ENCODE assay signal across 1 cellular context in the genomic region with DNA sequence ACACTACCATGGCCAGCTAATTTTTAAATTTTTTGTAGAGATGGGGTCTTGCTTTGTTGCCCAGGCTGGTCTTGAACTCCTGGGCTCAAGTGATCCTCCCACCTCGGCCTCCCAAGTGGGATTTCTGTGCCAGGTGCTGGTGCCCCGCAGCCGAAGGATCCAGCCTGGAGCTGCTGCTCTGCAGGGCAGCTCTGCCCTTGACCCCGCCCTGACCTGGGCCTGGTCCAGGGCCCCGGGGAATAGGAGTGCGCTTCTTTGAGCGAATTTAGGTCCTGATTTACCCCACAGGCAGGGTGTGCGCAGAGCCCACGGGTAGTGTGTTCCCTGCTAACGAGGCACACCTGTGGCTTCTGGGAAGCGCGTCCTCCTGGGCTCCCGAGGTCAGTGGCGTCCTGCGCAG.
TF ChIP-seq lines count a peak whose summit lies in the region.

No MANE protein-coding gene starts in this region.

TF ChIP-seq in H1, 55 proteins besides CTCF, POLR2A, EP300 and RAD21:
- no peak for TF ChIP-seq TAF7 (optimal IDR thresholded peaks at IDR 0.05; ENCODE audit: borderline replicate concordance, low read depth, low read length)
- no peak for TF ChIP-seq BCL11A (IDR thresholded peaks at IDR 0.05; ENCODE audit: low read depth in 2 of 2, low read length in 2 of 2)
- TF ChIP-seq, protein P1, sequence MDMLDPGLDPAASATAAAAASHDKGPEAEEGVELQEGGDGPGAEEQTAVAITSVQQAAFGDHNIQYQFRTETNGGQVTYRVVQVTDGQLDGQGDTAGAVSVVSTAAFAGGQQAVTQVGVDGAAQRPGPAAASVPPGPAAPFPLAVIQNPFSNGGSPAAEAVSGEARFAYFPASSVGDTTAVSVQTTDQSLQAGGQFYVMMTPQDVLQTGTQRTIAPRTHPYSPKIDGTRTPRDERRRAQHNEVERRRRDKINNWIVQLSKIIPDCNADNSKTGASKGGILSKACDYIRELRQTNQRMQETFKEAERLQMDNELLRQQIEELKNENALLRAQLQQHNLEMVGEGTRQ (IDR thresholded peaks at IDR 0.05; ENCODE audit: low read length), result no peak
- no peak for TF ChIP-seq KDM4A (IDR thresholded peaks at IDR 0.05; ENCODE audit: low read depth, low read length, severe bottlenecking)
- no peak for TF ChIP-seq GTF2F1 (IDR thresholded peaks at IDR 0.05; ENCODE audit: borderline replicate concordance, low read depth, low read length)
- TF ChIP-seq CEBPB (IDR thresholded peaks at IDR 0.05; ENCODE audit: low read depth, low read length), result no peak
- no peak for TF ChIP-seq TAF1 (IDR thresholded peaks at IDR 0.05; ENCODE audit: low read depth, low read length)
- TF ChIP-seq KDM5A (IDR thresholded peaks at IDR 0.05; ENCODE audit: low read length), result no peak
- no peak for TF ChIP-seq SUZ12 (IDR thresholded peaks at IDR 0.05; ENCODE audit: low read length)
- no peak for TF ChIP-seq RXRA (IDR thresholded peaks at IDR 0.05; ENCODE audit: insufficient read depth, low read depth, low read length)
- no peak for TF ChIP-seq EZH2 (IDR thresholded peaks at IDR 0.05; ENCODE audit: low read depth, low read length, severe bottlenecking)
- TF ChIP-seq CBX5 (IDR thresholded peaks at IDR 0.05; ENCODE audit: low read depth, low read length), result no peak
- TF ChIP-seq, protein P2, sequence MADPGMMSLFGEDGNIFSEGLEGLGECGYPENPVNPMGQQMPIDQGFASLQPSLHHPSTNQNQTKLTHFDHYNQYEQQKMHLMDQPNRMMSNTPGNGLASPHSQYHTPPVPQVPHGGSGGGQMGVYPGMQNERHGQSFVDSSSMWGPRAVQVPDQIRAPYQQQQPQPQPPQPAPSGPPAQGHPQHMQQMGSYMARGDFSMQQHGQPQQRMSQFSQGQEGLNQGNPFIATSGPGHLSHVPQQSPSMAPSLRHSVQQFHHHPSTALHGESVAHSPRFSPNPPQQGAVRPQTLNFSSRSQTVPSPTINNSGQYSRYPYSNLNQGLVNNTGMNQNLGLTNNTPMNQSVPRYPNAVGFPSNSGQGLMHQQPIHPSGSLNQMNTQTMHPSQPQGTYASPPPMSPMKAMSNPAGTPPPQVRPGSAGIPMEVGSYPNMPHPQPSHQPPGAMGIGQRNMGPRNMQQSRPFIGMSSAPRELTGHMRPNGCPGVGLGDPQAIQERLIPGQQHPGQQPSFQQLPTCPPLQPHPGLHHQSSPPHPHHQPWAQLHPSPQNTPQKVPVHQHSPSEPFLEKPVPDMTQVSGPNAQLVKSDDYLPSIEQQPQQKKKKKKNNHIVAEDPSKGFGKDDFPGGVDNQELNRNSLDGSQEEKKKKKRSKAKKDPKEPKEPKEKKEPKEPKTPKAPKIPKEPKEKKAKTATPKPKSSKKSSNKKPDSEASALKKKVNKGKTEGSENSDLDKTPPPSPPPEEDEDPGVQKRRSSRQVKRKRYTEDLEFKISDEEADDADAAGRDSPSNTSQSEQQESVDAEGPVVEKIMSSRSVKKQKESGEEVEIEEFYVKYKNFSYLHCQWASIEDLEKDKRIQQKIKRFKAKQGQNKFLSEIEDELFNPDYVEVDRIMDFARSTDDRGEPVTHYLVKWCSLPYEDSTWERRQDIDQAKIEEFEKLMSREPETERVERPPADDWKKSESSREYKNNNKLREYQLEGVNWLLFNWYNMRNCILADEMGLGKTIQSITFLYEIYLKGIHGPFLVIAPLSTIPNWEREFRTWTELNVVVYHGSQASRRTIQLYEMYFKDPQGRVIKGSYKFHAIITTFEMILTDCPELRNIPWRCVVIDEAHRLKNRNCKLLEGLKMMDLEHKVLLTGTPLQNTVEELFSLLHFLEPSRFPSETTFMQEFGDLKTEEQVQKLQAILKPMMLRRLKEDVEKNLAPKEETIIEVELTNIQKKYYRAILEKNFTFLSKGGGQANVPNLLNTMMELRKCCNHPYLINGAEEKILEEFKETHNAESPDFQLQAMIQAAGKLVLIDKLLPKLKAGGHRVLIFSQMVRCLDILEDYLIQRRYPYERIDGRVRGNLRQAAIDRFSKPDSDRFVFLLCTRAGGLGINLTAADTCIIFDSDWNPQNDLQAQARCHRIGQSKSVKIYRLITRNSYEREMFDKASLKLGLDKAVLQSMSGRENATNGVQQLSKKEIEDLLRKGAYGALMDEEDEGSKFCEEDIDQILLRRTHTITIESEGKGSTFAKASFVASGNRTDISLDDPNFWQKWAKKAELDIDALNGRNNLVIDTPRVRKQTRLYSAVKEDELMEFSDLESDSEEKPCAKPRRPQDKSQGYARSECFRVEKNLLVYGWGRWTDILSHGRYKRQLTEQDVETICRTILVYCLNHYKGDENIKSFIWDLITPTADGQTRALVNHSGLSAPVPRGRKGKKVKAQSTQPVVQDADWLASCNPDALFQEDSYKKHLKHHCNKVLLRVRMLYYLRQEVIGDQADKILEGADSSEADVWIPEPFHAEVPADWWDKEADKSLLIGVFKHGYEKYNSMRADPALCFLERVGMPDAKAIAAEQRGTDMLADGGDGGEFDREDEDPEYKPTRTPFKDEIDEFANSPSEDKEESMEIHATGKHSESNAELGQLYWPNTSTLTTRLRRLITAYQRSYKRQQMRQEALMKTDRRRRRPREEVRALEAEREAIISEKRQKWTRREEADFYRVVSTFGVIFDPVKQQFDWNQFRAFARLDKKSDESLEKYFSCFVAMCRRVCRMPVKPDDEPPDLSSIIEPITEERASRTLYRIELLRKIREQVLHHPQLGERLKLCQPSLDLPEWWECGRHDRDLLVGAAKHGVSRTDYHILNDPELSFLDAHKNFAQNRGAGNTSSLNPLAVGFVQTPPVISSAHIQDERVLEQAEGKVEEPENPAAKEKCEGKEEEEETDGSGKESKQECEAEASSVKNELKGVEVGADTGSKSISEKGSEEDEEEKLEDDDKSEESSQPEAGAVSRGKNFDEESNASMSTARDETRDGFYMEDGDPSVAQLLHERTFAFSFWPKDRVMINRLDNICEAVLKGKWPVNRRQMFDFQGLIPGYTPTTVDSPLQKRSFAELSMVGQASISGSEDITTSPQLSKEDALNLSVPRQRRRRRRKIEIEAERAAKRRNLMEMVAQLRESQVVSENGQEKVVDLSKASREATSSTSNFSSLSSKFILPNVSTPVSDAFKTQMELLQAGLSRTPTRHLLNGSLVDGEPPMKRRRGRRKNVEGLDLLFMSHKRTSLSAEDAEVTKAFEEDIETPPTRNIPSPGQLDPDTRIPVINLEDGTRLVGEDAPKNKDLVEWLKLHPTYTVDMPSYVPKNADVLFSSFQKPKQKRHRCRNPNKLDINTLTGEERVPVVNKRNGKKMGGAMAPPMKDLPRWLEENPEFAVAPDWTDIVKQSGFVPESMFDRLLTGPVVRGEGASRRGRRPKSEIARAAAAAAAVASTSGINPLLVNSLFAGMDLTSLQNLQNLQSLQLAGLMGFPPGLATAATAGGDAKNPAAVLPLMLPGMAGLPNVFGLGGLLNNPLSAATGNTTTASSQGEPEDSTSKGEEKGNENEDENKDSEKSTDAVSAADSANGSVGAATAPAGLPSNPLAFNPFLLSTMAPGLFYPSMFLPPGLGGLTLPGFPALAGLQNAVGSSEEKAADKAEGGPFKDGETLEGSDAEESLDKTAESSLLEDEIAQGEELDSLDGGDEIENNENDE (IDR thresholded peaks at IDR 0.05; ENCODE audit: insufficient replicate concordance, low read length), result no peak
- TF ChIP-seq SIN3A (conservative IDR thresholded peaks at IDR 0.05 in 1 of 2, IDR thresholded peaks at IDR 0.05 in 1 of 2; ENCODE audit: low read depth in 1 of 2, low read length in 2 of 2), result no peak
- TF ChIP-seq, protein P3, sequence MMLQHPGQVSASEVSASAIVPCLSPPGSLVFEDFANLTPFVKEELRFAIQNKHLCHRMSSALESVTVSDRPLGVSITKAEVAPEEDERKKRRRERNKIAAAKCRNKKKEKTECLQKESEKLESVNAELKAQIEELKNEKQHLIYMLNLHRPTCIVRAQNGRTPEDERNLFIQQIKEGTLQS (IDR thresholded peaks at IDR 0.05; ENCODE audit: insufficient read depth, low read depth, low read length), result no peak
- TF ChIP-seq ZNF274 (IDR thresholded peaks at IDR 0.05; ENCODE audit: borderline replicate concordance, extremely low read depth, low read length), result no peak
